1 cellular context compared by ENCODE assay signal in genomic region chr7:96303105-96303685, GRCh38.
A peak's percentile ranks its signal among the peaks of the same experiment; 100 is the strongest.
TF ChIP-seq lines count a peak whose summit lies in the region.

No MANE protein-coding gene starts in this region.

TF ChIP-seq in HepG2, 621 proteins besides CTCF, POLR2A, EP300 and RAD21 (continues in another document):
- TF ChIP-seq, protein P1, sequence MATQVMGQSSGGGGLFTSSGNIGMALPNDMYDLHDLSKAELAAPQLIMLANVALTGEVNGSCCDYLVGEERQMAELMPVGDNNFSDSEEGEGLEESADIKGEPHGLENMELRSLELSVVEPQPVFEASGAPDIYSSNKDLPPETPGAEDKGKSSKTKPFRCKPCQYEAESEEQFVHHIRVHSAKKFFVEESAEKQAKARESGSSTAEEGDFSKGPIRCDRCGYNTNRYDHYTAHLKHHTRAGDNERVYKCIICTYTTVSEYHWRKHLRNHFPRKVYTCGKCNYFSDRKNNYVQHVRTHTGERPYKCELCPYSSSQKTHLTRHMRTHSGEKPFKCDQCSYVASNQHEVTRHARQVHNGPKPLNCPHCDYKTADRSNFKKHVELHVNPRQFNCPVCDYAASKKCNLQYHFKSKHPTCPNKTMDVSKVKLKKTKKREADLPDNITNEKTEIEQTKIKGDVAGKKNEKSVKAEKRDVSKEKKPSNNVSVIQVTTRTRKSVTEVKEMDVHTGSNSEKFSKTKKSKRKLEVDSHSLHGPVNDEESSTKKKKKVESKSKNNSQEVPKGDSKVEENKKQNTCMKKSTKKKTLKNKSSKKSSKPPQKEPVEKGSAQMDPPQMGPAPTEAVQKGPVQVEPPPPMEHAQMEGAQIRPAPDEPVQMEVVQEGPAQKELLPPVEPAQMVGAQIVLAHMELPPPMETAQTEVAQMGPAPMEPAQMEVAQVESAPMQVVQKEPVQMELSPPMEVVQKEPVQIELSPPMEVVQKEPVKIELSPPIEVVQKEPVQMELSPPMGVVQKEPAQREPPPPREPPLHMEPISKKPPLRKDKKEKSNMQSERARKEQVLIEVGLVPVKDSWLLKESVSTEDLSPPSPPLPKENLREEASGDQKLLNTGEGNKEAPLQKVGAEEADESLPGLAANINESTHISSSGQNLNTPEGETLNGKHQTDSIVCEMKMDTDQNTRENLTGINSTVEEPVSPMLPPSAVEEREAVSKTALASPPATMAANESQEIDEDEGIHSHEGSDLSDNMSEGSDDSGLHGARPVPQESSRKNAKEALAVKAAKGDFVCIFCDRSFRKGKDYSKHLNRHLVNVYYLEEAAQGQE (IDR thresholded peaks at IDR 0.05; ENCODE audit: borderline replicate concordance in 1 of 2, low read depth in 1 of 2, low read length in 2 of 2), result 0 out of 4 replicates have a peak, but pooled peaks of 1 of the 2 experiments have one; percentile 44
- TF ChIP-seq POGK (CRISPR knock-in tag; conservative IDR thresholded peaks at IDR 0.05), result peak; percentile 68; the same call in 1 of the 2 replicates
- 0 out of 2 replicates have a peak, but pooled peaks have one; percentile 52 for TF ChIP-seq KAT8 (CRISPR knock-in tag; IDR thresholded peaks at IDR 0.05)
- 0 out of 2 replicates have a peak, but pooled peaks have one; percentile 13 for TF ChIP-seq ZNF501 (CRISPR knock-in tag; IDR thresholded peaks at IDR 0.05)
- no peak for TF ChIP-seq ZBTB21 (CRISPR knock-in tag; IDR thresholded peaks at IDR 0.05)
- TF ChIP-seq, protein P2, sequence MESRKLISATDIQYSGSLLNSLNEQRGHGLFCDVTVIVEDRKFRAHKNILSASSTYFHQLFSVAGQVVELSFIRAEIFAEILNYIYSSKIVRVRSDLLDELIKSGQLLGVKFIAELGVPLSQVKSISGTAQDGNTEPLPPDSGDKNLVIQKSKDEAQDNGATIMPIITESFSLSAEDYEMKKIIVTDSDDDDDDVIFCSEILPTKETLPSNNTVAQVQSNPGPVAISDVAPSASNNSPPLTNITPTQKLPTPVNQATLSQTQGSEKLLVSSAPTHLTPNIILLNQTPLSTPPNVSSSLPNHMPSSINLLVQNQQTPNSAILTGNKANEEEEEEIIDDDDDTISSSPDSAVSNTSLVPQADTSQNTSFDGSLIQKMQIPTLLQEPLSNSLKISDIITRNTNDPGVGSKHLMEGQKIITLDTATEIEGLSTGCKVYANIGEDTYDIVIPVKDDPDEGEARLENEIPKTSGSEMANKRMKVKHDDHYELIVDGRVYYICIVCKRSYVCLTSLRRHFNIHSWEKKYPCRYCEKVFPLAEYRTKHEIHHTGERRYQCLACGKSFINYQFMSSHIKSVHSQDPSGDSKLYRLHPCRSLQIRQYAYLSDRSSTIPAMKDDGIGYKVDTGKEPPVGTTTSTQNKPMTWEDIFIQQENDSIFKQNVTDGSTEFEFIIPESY (CRISPR knock-in tag; IDR thresholded peaks at IDR 0.05), result no peak
- no peak for TF ChIP-seq MTA3 (CRISPR knock-in tag; IDR thresholded peaks at IDR 0.05)
- TF ChIP-seq PAWR (CRISPR knock-in tag; IDR thresholded peaks at IDR 0.05; ENCODE audit: borderline replicate concordance), result no peak
- peak; percentile 92; the same call in 1 of the 2 replicates for TF ChIP-seq MIER3 (CRISPR knock-in tag; IDR thresholded peaks at IDR 0.05; ENCODE audit: borderline replicate concordance)
- TF ChIP-seq ZNF124 (CRISPR knock-in tag; IDR thresholded peaks at IDR 0.05), result 0 out of 2 replicates have a peak, but pooled peaks have one; percentile 23
- TF ChIP-seq HCFC1 (IDR thresholded peaks at IDR 0.05; ENCODE audit: low read depth, low read length), result peak; percentile 50; the same call in 1 of the 2 replicates
- no peak; a peak in 1 of 4 replicates for TF ChIP-seq NR2F1 (CRISPR knock-in tag; IDR thresholded peaks at IDR 0.05)
- 0 out of 2 replicates have a peak, but pooled peaks have one; percentile 25 for TF ChIP-seq ZNF766 (CRISPR knock-in tag; IDR thresholded peaks at IDR 0.05; ENCODE audit: borderline replicate concordance)
- peak; percentile 75; the same call in 1 of the 2 replicates for TF ChIP-seq RBAK (CRISPR knock-in tag; IDR thresholded peaks at IDR 0.05)
- TF ChIP-seq, protein P3, sequence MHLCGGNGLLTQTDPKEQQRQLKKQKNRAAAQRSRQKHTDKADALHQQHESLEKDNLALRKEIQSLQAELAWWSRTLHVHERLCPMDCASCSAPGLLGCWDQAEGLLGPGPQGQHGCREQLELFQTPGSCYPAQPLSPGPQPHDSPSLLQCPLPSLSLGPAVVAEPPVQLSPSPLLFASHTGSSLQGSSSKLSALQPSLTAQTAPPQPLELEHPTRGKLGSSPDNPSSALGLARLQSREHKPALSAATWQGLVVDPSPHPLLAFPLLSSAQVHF (CRISPR knock-in tag; IDR thresholded peaks at IDR 0.05), result no peak
- no peak for TF ChIP-seq RFX5 (IDR thresholded peaks at IDR 0.05; ENCODE audit: low read depth, low read length)
- TF ChIP-seq HOXD1 (CRISPR knock-in tag; IDR thresholded peaks at IDR 0.05), result no peak
- TF ChIP-seq IRX3 (CRISPR knock-in tag; IDR thresholded peaks at IDR 0.05; ENCODE audit: borderline replicate concordance, low read depth), result no peak
- peak; percentile 90 for TF ChIP-seq FOXK2 (IDR thresholded peaks at IDR 0.05)
- TF ChIP-seq KLF13 (CRISPR knock-in tag; IDR thresholded peaks at IDR 0.05), result no peak
- peak; percentile 92 for TF ChIP-seq SOX5 (CRISPR knock-in tag; IDR thresholded peaks at IDR 0.05; ENCODE audit: borderline replicate concordance)
- TF ChIP-seq TCF7 (IDR thresholded peaks at IDR 0.05; ENCODE audit: low read depth), result peak; percentile 98
- TF ChIP-seq KLF9 (CRISPR knock-in tag; IDR thresholded peaks at IDR 0.05; ENCODE audit: low read depth), result peak; percentile 77; the same call in 1 of the 2 replicates
- TF ChIP-seq ZBED4 (CRISPR knock-in tag; IDR thresholded peaks at IDR 0.05; ENCODE audit: borderline replicate concordance), result no peak
- TF ChIP-seq ZNF773 (CRISPR knock-in tag; IDR thresholded peaks at IDR 0.05; ENCODE audit: borderline replicate concordance), result no peak
- TF ChIP-seq ZEB1 (IDR thresholded peaks at IDR 0.05; ENCODE audit: insufficient replicate concordance, low read depth), result peak; percentile 69
- peak; percentile 98 for TF ChIP-seq ARID5B (CRISPR knock-in tag; IDR thresholded peaks at IDR 0.05)
- TF ChIP-seq BCLAF1 (IDR thresholded peaks at IDR 0.05), result no peak
- TF ChIP-seq THAP11 (CRISPR knock-in tag; IDR thresholded peaks at IDR 0.05), result peak; percentile 97
- TF ChIP-seq, protein P4, sequence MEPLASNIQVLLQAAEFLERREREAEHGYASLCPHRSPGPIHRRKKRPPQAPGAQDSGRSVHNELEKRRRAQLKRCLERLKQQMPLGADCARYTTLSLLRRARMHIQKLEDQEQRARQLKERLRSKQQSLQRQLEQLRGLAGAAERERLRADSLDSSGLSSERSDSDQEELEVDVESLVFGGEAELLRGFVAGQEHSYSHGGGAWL (CRISPR knock-in tag; IDR thresholded peaks at IDR 0.05), result no peak
- TF ChIP-seq ARNT2 (CRISPR knock-in tag; IDR thresholded peaks at IDR 0.05; ENCODE audit: low read depth), result no peak
- TF ChIP-seq ZSCAN9 (CRISPR knock-in tag; IDR thresholded peaks at IDR 0.05; ENCODE audit: borderline replicate concordance), result 0 out of 2 replicates have a peak, but pooled peaks have one; percentile 68
- no peak for TF ChIP-seq ZNF777 (CRISPR knock-in tag; IDR thresholded peaks at IDR 0.05)
